8 cellular contexts compared by ENCODE assay signal in genomic region chr2:31138037-31138962, GRCh38. TPM values are rescaled to one million over a fixed set of nuclear protein-coding genes. Genes with fewer than 3 reads are reported as not detected.
DNase-seq lines count a peak whose midpoint lies in the region; ATAC-seq and TF ChIP-seq lines count a peak whose summit lies in the region.

TSS of gene GALNT14 (minus strand) at chr2:31138440. CDS start at chr2:31138086, 354 bp downstream.

- no peaks in the 10 kb centered on the region for H3K36me3 Mint-ChIP-seq in activated naive CD4-positive, alpha-beta T cell treated with anti-CD3 and anti-CD28 coated beads, Interleukin-2, amount 10 ng/mL, durations not matched to agents 7 days and 5 days
- no peaks in the 10 kb centered on the region for H3K36me3 Mint-ChIP-seq in type B pancreatic cell

- ATAC-seq in GM21390 (IDR thresholded peaks at IDR 0.05; ENCODE audit: unreplicated experiment) = peak; percentile 68
- no peak for ATAC-seq in HG02870 (IDR thresholded peaks at IDR 0.05; ENCODE audit: unreplicated experiment)

- no peaks in the 10 kb centered on the region for H3K4me1 ChIP-seq in neuron (ENCODE audit: insufficient read depth, low read length)

- H3K9me3 ChIP-seq in neuron (ENCODE audit: low read length) = no peaks in the 10 kb centered on the region

- H3K27ac Mint-ChIP-seq in activated naive CD4-positive, alpha-beta T cell treated with anti-CD3 and anti-CD28 coated beads, Interleukin-2, amount 10 ng/mL, durations not matched to agents 7 days and 5 days = no peak within 1 kb of the TSS
- H3K27ac Mint-ChIP-seq in type B pancreatic cell = no peak within 1 kb of the TSS

- CTCF ChIA-PET in activated naive CD4-positive, alpha-beta T cell treated with anti-CD3 and anti-CD28 coated beads, Interleukin-2, amount 10 ng/mL, durations not matched to agents 7 days and 5 days (lab: Charles Lee) = interaction anchor here (4.3 kb wide), 1 partner anchor 32 kb away, joined by 18 read pairs; no protein-coding TSS in a partner anchor

- TF ChIP-seq CTCF in type B pancreatic cell (conservative IDR thresholded peaks at IDR 0.05) = peak; percentile 62

- DNase-seq in CD1c-positive myeloid dendritic cell (ENCODE audit: extremely low spot score) (peak; percentile 65), NCI-H460 (ENCODE audit: extremely low read depth, low read depth) (peak; percentile 61), glomerular endothelial cell (ENCODE audit: extremely low read depth, low read depth, low spot score) (no peak), type B pancreatic cell (ENCODE audit: extremely low spot score, unreplicated experiment) (peak; percentile 74)
- DNase-seq in activated naive CD4-positive, alpha-beta T cell treated with anti-CD3 and anti-CD28 coated beads, Interleukin-2, amount 10 ng/mL, durations not matched to agents 7 days and 5 days = peak; percentile 53

- H3K36me3 ChIP-seq in neuron (ENCODE audit: insufficient read depth, low read length) = no peaks in the 10 kb centered on the region

- peak within 1 kb of the TSS; percentile 43 for H3K4me3 Mint-ChIP-seq in activated naive CD4-positive, alpha-beta T cell treated with anti-CD3 and anti-CD28 coated beads, Interleukin-2, amount 10 ng/mL, durations not matched to agents 7 days and 5 days
- peak within 1 kb of the TSS; percentile 87 for H3K4me3 Mint-ChIP-seq in type B pancreatic cell

- H3K9me3 Mint-ChIP-seq in activated naive CD4-positive, alpha-beta T cell treated with anti-CD3 and anti-CD28 coated beads, Interleukin-2, amount 10 ng/mL, durations not matched to agents 7 days and 5 days = no peaks in the 10 kb centered on the region
- no peaks in the 10 kb centered on the region for H3K9me3 Mint-ChIP-seq in type B pancreatic cell

- peak within 1 kb of the TSS; percentile 85 for H2AFZ ChIP-seq in neuron (ENCODE audit: low read depth, low read length)

- no peak within 1 kb of the TSS for H3K4me3 ChIP-seq in neuron (ENCODE audit: low read length)

- H3K4me1 Mint-ChIP-seq in activated naive CD4-positive, alpha-beta T cell treated with anti-CD3 and anti-CD28 coated beads, Interleukin-2, amount 10 ng/mL, durations not matched to agents 7 days and 5 days = peaks cover 9% of the 10 kb centered on the region
- peaks cover 8% of the 10 kb centered on the region for H3K4me1 Mint-ChIP-seq in type B pancreatic cell (ENCODE audit: unreplicated experiment)

- peaks cover 69% of the 10 kb centered on the region for H3K27me3 ChIP-seq in neuron (ENCODE audit: insufficient read depth, low read length)

- peaks cover 83% of the 10 kb centered on the region for H3K27me3 Mint-ChIP-seq in activated naive CD4-positive, alpha-beta T cell treated with anti-CD3 and anti-CD28 coated beads, Interleukin-2, amount 10 ng/mL, durations not matched to agents 7 days and 5 days
- peaks cover 85% of the 10 kb centered on the region for H3K27me3 Mint-ChIP-seq in type B pancreatic cell

RNA-seq across cellular contexts. Expression of gene GALNT14, which starts in this region (rescaled TPM):
- total RNA-seq in NCI-H460 (2014; rRNA removed; shearing (Covaris generic)) = 21.8 and 24.5 TPM in 2 replicates
- 74.5 and 74.8 TPM in 2 replicates for polyA plus RNA-seq in NCI-H460 (2014; cell fraction: nucleus; rRNA removed)
- total RNA-seq in glomerular endothelial cell = 10.4 and 17.0 TPM in 2 replicates
- 5.7 and 7.4 TPM in 2 replicates for total RNA-seq in type B pancreatic cell (ENCODE audit: low replicate concordance)
